ENCODE assay signal across 8 cellular contexts in the genomic region with DNA sequence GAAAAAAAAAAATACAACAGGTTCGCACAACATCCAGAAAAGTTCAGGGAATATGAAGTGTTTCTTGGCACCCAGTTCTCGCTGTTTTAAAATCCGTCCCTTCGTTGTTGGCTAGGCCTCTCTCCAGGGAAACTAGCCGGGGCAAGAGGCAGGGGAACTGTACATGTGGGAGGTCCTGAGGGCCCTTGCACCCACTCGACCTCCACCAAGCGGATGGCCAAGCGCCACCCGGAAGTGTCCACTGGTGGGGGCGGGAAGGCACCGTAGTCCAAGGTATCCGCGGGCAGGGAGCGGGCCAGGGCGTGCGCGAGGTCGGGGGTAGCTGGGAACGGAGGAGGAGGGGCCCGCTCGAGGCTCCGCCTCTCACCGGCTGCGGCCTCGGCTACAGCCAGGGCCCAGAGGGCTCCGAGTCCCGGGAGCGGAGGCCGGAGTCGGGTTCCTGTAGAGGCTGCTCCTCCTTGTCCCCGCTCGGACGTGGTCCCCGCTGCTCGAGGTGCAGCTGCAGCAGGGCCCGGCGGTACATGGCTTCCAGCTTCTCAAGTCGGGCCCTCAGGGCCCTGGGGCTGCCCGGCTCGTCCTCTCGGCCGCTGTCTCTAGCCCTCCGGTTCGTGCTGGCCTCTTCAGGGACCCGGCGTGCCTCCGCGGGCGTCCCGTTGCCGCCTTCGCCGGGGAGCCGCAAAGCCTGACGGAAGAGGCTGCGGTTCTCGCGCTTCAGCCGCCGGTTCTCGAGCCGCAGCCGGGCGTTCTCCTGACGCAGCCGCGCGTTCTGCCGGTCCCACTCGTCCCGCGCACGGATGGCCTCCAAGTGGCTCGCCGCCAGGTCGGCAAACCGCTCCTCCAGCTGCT. TPM values are rescaled to one million over a fixed set of nuclear protein-coding genes. Genes with fewer than 3 reads are reported as not detected.
DNase-seq lines count a peak whose midpoint lies in the region; ATAC-seq and TF ChIP-seq lines count a peak whose summit lies in the region.

No MANE protein-coding gene starts in this region.

- H3K4me1 Mint-ChIP-seq in CD14-positive monocyte (peaks cover 10% of the 10 kb centered on the region), natural killer cell (no peaks in the 10 kb centered on the region), osteocyte (ENCODE audit: unreplicated experiment) (peaks cover 5% of the 10 kb centered on the region)
- H3K4me1 Mint-ChIP-seq in activated T-cell treated with anti-CD3 and anti-CD28 coated beads, Interleukin-2, amount 50 U/mL, for 72 hours (ENCODE audit: low read depth), result peaks cover 4% of the 10 kb centered on the region

- no peak for TF ChIP-seq CTCF in CD14-positive monocyte (IDR thresholded peaks at IDR 0.05)
- no peak for TF ChIP-seq CTCF in natural killer cell (IDR thresholded peaks at IDR 0.05)
- TF ChIP-seq CTCF in osteocyte (IDR thresholded peaks at IDR 0.05), result no peak

- intact Hi-C loops in CD14-positive monocyte (cut with micrococcal nuclease), result no loop called here
- intact Hi-C loops in natural killer cell (cut with micrococcal nuclease), result no loop called here

- ATAC-seq in GM21360 (IDR thresholded peaks at IDR 0.05; ENCODE audit: unreplicated experiment) (peak; percentile 75), natural killer cell (peak; percentile 43 to 60 (median 44)), HG03565 (IDR thresholded peaks at IDR 0.05; ENCODE audit: unreplicated experiment) (no peak)
- peak; percentile 49 to 66 for ATAC-seq in activated T-cell treated with anti-CD3 and anti-CD28 coated beads, Interleukin-2, amount 50 U/mL, for 72 hours (replicated peaks in 1 of 2)

- H3K27ac Mint-ChIP-seq in CD14-positive monocyte, result no peak overlapping the region
- H3K27ac Mint-ChIP-seq in activated T-cell treated with anti-CD3 and anti-CD28 coated beads, Interleukin-2, amount 50 U/mL, for 72 hours, result no peak overlapping the region
- no peak overlapping the region for H3K27ac Mint-ChIP-seq in natural killer cell
- no peak overlapping the region for H3K27ac Mint-ChIP-seq in osteocyte (ENCODE audit: unreplicated experiment)

- H3K9me3 Mint-ChIP-seq in CD14-positive monocyte, result peaks cover 0 to 4% (median 2%) of the 10 kb centered on the region in 7 donors
- H3K9me3 Mint-ChIP-seq in activated T-cell treated with anti-CD3 and anti-CD28 coated beads, Interleukin-2, amount 50 U/mL, for 72 hours, result peaks cover 0 to 7% of the 10 kb centered on the region in 2 donors
- H3K9me3 Mint-ChIP-seq in natural killer cell, result peaks cover 3 to 6% of the 10 kb centered on the region in 2 donors
- no peaks in the 10 kb centered on the region for H3K9me3 Mint-ChIP-seq in osteocyte (ENCODE audit: unreplicated experiment)

- peak; percentile 44 for DNase-seq in CD14-positive monocyte (ENCODE audit: low spot score)
- peak; percentile 6 for DNase-seq in NCI-H128 (lab: John Stamatoyannopoulos, UW; ENCODE audit: unreplicated experiment)
- DNase-seq in activated T-cell treated with anti-CD3 and anti-CD28 coated beads, Interleukin-2, amount 50 U/mL, for 72 hours, result peak; percentile 0 to 18
- DNase-seq in foreskin melanocyte, result peak; percentile 72
- no peak for DNase-seq in natural killer cell
- DNase-seq in osteocyte (ENCODE audit: extremely low spot score, unreplicated experiment), result no peak

- H3K27me3 Mint-ChIP-seq in CD14-positive monocyte (ENCODE audit: low read depth in 3 of 3), result peaks cover 1 to 20% (median 7%) of the 10 kb centered on the region in 3 donors
- peaks cover 7% of the 10 kb centered on the region for H3K27me3 Mint-ChIP-seq in activated T-cell treated with anti-CD3 and anti-CD28 coated beads, Interleukin-2, amount 50 U/mL, for 72 hours (ENCODE audit: low read depth)
- H3K27me3 Mint-ChIP-seq in natural killer cell (ENCODE audit: low read depth in 2 of 2), result peaks cover 4 to 5% of the 10 kb centered on the region in 2 donors
- H3K27me3 Mint-ChIP-seq in osteocyte (ENCODE audit: unreplicated experiment), result no peaks in the 10 kb centered on the region

- H3K36me3 Mint-ChIP-seq in CD14-positive monocyte, result no peaks in the 10 kb centered on the region
- H3K36me3 Mint-ChIP-seq in activated T-cell treated with anti-CD3 and anti-CD28 coated beads, Interleukin-2, amount 50 U/mL, for 72 hours (ENCODE audit: insufficient read depth in 2 of 2), result peaks cover 0 to 1% of the 10 kb centered on the region in 2 donors
- H3K36me3 Mint-ChIP-seq in natural killer cell, result no peaks in the 10 kb centered on the region
- H3K36me3 Mint-ChIP-seq in osteocyte (ENCODE audit: unreplicated experiment), result no peaks in the 10 kb centered on the region

- H3K4me3 Mint-ChIP-seq in CD14-positive monocyte (peak overlapping the region; percentile 66 to 89), natural killer cell (peak overlapping the region; percentile 71), osteocyte (ENCODE audit: unreplicated experiment) (no peak overlapping the region)
- peak overlapping the region; percentile 30 to 48 for H3K4me3 Mint-ChIP-seq in activated T-cell treated with anti-CD3 and anti-CD28 coated beads, Interleukin-2, amount 50 U/mL, for 72 hours

RNA-seq across cellular contexts. Expression of a gene that starts 0.7 kb away (rescaled TPM):
- 1 to 10 TPM in 1 of 2 donors, under 1 TPM in 1; 0.87 to 1.8 TPM for polyA plus RNA-seq in CD14-positive monocyte
- under 1 TPM; 0.25 to 0.79 TPM for total RNA-seq in activated T-cell treated with anti-CD3 and anti-CD28 coated beads, Interleukin-2, amount 50 U/mL, for 72 hours
- total RNA-seq in natural killer cell, result under 1 TPM in 2 of 3 donors, not detected in 1; 0.18 to 0.58 TPM
- not detected in 2 replicates for total RNA-seq in osteocyte

Comparison
In these comparisons a context has a peak if more than half of its experiments do, and no peak if none do; other contexts are left out.
1. DNase-seq: peak in CD14-positive monocyte (single experiment), NCI-H128 (single experiment), activated T-cell treated with anti-CD3 and anti-CD28 coated beads, Interleukin-2, amount 50 U/mL, for 72 hours (2 of 2) and foreskin melanocyte (single experiment); none in natural killer cell (single experiment) and osteocyte (single experiment).